9 cellular contexts compared by ENCODE assay signal in the genomic region with DNA sequence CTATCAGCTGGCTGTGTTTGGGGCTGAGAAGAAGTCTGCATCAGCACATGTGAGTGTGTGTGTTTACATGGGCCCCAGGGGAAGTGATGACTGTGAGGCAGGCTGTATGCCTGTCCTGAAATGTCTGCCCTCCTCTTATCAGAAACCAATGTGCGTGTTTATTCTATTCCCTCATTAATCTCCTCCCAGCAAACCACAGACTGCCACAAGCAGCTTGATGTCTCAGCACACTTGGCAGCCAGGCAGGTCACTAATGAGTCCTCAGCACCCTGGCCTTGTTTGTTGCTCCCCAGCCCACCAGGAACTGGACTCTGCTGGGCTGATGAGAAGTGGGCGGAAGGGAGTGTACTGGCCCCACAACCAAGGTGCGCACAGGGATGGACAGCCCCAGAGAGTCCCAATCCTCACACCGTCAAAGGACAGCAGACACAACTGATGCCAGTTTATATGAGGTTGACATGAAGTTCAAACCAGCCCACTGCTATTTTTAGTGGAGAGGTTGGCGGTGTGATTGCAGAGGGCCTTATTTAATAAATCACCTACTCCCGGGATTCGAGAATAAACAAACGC.
DNase-seq lines count a peak whose midpoint lies in the region; ATAC-seq lines count a peak whose summit lies in the region.
"Had no signal": no experiment of that assay in that cellular context is flagged by ENCODE, and none has a peak within 500 bp of the region (broad histone marks: within the 10 kb centered on the region; RNA-seq: fewer than 3 reads in every experiment).

No MANE protein-coding gene starts in this region.

- peak; percentile 88 for DNase-seq in DMS79 (lab: John Stamatoyannopoulos, UW)
- DNase-seq in NCI-H1092 treated with DMSO at 0.1 percent for 48 hours (lab: John Stamatoyannopoulos, UW): peak; percentile 66
- DNase-seq in astrocyte of the hippocampus (ENCODE audit: low read depth, low spot score): peak; percentile 81
- no peak for DNase-seq in naive thymus-derived CD8-positive, alpha-beta T cell
- no peak for DNase-seq in SKM-1 treated with dmso at 0.1 percent for 144 hours (lab: John Stamatoyannopoulos, UW; ENCODE audit: unreplicated experiment)
- DNase-seq in ecto neural progenitor cell (ENCODE audit: low spot score): no peak
- DNase-seq: activated naive CD4-positive, alpha-beta T cell treated with Interleukin-2 at 50 U/mL for 16 hours had no signal

- peaks cover 12 to 33% (median 17%) of the 10 kb centered on the region in 4 donors for H3K4me1 Mint-ChIP-seq in naive thymus-derived CD8-positive, alpha-beta T cell

- H3K36me3 Mint-ChIP-seq in naive thymus-derived CD8-positive, alpha-beta T cell: no peaks in the 10 kb centered on the region

- H3K9me3 Mint-ChIP-seq in naive thymus-derived CD8-positive, alpha-beta T cell: no peaks in the 10 kb centered on the region

- ATAC-seq in naive thymus-derived CD8-positive, alpha-beta T cell: no peak
- no peak for ATAC-seq in GM19455 (IDR thresholded peaks at IDR 0.05; ENCODE audit: unreplicated experiment)
- no peak for ATAC-seq in HG03108 (IDR thresholded peaks at IDR 0.05; ENCODE audit: unreplicated experiment)

- POLR2A ChIA-PET in naive thymus-derived CD8-positive, alpha-beta T cell (lab: Charles Lee): interaction anchor here (1.2 to 1.5 kb wide), 2 partner anchors 10 to 14 kb away, joined by 3 to 7 read pairs; no protein-coding TSS in a partner anchor

- no peaks in the 10 kb centered on the region for H3K27me3 Mint-ChIP-seq in naive thymus-derived CD8-positive, alpha-beta T cell

- H3K27ac Mint-ChIP-seq in naive thymus-derived CD8-positive, alpha-beta T cell: peak overlapping the region in 8 of 10 donors; percentile 9 to 47 (median 22)

- peak overlapping the region in 1 of 10 donors; percentile 4 for H3K4me3 Mint-ChIP-seq in naive thymus-derived CD8-positive, alpha-beta T cell

Comparison
In these comparisons a context has a peak if more than half of its experiments do, and no peak if none do; other contexts are left out.
1. DNase-seq: peak in DMS79 (single experiment), NCI-H1092 treated with DMSO at 0.1 percent for 48 hours (single experiment) and astrocyte of the hippocampus (single experiment); none in naive thymus-derived CD8-positive, alpha-beta T cell (0 of 10), SKM-1 treated with dmso at 0.1 percent for 144 hours (single experiment) and ecto neural progenitor cell (single experiment).